Comparison of ENCODE assay signal across 24 cellular contexts in the genomic region with DNA sequence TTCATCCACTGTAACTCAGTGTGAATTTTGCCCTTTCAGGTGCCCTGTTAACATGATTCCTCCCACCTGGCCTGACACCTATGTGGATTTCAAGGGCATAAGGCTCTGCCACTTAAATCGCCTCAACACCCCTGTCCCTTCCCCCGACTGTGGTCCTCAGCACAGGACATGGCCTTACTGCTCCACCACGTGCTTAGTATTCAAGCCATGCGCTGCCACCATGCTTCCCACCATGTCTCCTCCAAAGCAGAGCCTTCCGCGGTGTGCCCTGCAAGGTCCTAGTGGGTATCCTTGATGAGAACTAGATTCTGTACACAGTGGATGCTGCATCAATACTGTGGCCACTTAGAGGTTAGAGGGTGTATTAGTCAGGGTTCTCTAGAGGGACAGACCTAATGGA. TPM values are rescaled to one million over a fixed set of nuclear protein-coding genes. Genes with fewer than 3 reads are reported as not detected.
DNase-seq lines count a peak whose midpoint lies in the region; ATAC-seq and TF ChIP-seq lines count a peak whose summit lies in the region.
"Had no signal": no experiment of that assay in that cellular context is flagged by ENCODE, and none has a peak within 500 bp of the region (broad histone marks: within the 10 kb centered on the region; RNA-seq: fewer than 3 reads in every experiment).

No MANE protein-coding gene starts in this region.

- no peaks in the 10 kb centered on the region for H3K4me1 ChIP-seq in heart right ventricle
- H3K4me1 ChIP-seq: A549; BE2C; BLaER1 treated with 17β-estradiol and CSF1 and Interleukin-3, amounts not matched to agents 10 nM and 100 nM; HAP-1 had no signal

- H3K4me3 Mint-ChIP-seq in neural crest cell: no peak overlapping the region
- H3K4me3 Mint-ChIP-seq in activated CD4-positive, alpha-beta T cell treated with anti-CD3 and anti-CD28 coated beads, Interleukin-2, amount 10 ng/mL, durations not matched to agents 7 days and 5 days: no peak overlapping the region
- H3K4me3 Mint-ChIP-seq: CD14-positive monocyte; CD4-positive, alpha-beta T cell; CD8-positive, alpha-beta memory T cell; HFFc6 had no signal

- peaks cover 0 to 5% (median 0%) of the 10 kb centered on the region in 7 donors for H3K27me3 ChIP-seq in heart right ventricle
- H3K27me3 ChIP-seq: BE2C; BLaER1 treated with 17β-estradiol and CSF1 and Interleukin-3, amounts not matched to agents 10 nM and 100 nM had no signal

- WGBS in heart right ventricle, 2 donors: 95 to 97% methylated on average over 6 of the region's 6 CpGs

- intact Hi-C loops in posterior vena cava (cut with DNase I) (no loop called here), heart right ventricle (cut with DNase I) (no loop called here)

- DNase-seq in NCI-H69 (lab: John Stamatoyannopoulos, UW) (peak; percentile 64), left kidney (ENCODE audit: low read depth, low spot score) (peak; percentile 76), neural crest cell (ENCODE audit: low read depth, low spot score) (no peak), posterior vena cava (ENCODE audit: low spot score) (peak; percentile 52), heart right ventricle (no peak)
- no peak for DNase-seq in activated CD4-positive, alpha-beta T cell treated with anti-CD3 and anti-CD28 coated beads, Interleukin-2, amount 10 ng/mL, durations not matched to agents 7 days and 5 days
- DNase-seq: 8988T; ACHN; AML-193; BE2C; CD4-positive, alpha-beta T cell; CD8-positive, alpha-beta memory T cell; DMS 273 treated with DMSO at 0.1 percent for 48 hours; DMS79; EL; GDM1; GOT3; HFFc6 had no signal

- H3K27ac ChIP-seq in heart right ventricle: no peak overlapping the region
- H3K27ac ChIP-seq: A549; BLaER1 treated with 17β-estradiol and CSF1 and Interleukin-3, amounts not matched to agents 10 nM and 100 nM had no signal

- ATAC-seq in GM18867 (IDR thresholded peaks at IDR 0.05; ENCODE audit: unreplicated experiment) (no peak), heart right ventricle (no peak)
- ATAC-seq: A549, GM12878 had no signal

- H3K9me3 ChIP-seq in heart right ventricle: no peaks in the 10 kb centered on the region
- H3K9me3 ChIP-seq: A549; BE2C; BLaER1 treated with 17β-estradiol and CSF1 and Interleukin-3, amounts not matched to agents 10 nM and 100 nM; HAP-1 had no signal

- TF ChIP-seq CTCF in neural crest cell (conservative IDR thresholded peaks at IDR 0.05): no peak
- TF ChIP-seq CTCF in heart right ventricle (IDR thresholded peaks at IDR 0.05): no peak

- H3K4me1 Mint-ChIP-seq in neural crest cell: no peaks in the 10 kb centered on the region
- H3K4me1 Mint-ChIP-seq in activated CD4-positive, alpha-beta T cell treated with anti-CD3 and anti-CD28 coated beads, Interleukin-2, amount 10 ng/mL, durations not matched to agents 7 days and 5 days: no peaks in the 10 kb centered on the region
- H3K4me1 Mint-ChIP-seq: CD14-positive monocyte; CD8-positive, alpha-beta memory T cell had no signal

- peak overlapping the region; percentile 35 for H3K27ac Mint-ChIP-seq in neural crest cell (ENCODE audit: unreplicated experiment)
- H3K27ac Mint-ChIP-seq in activated CD4-positive, alpha-beta T cell treated with anti-CD3 and anti-CD28 coated beads, Interleukin-2, amount 10 ng/mL, durations not matched to agents 7 days and 5 days: no peak overlapping the region
- H3K27ac Mint-ChIP-seq: CD14-positive monocyte; CD4-positive, alpha-beta T cell; HFFc6 had no signal

- no peaks in the 10 kb centered on the region for H3K36me3 Mint-ChIP-seq in neural crest cell (ENCODE audit: low read depth)
- no peaks in the 10 kb centered on the region for H3K36me3 Mint-ChIP-seq in activated CD4-positive, alpha-beta T cell treated with anti-CD3 and anti-CD28 coated beads, Interleukin-2, amount 10 ng/mL, durations not matched to agents 7 days and 5 days (ENCODE audit: low read depth)
- H3K36me3 Mint-ChIP-seq: CD14-positive monocyte; CD8-positive, alpha-beta memory T cell had no signal

- no peaks in the 10 kb centered on the region for H3K36me3 ChIP-seq in heart right ventricle
- H3K36me3 ChIP-seq: BE2C; BLaER1 treated with 17β-estradiol and CSF1 and Interleukin-3, amounts not matched to agents 10 nM and 100 nM; HAP-1 had no signal

- POLR2A ChIA-PET in activated CD4-positive, alpha-beta T cell treated with anti-CD3 and anti-CD28 coated beads, Interleukin-2, amount 10 ng/mL, durations not matched to agents 7 days and 5 days (lab: Charles Lee): no interaction called here

- CTCF ChIA-PET in activated CD4-positive, alpha-beta T cell treated with anti-CD3 and anti-CD28 coated beads, Interleukin-2, amount 10 ng/mL, durations not matched to agents 7 days and 5 days (lab: Charles Lee): no interaction called here

- no peaks in the 10 kb centered on the region for H3K9me3 Mint-ChIP-seq in neural crest cell
- no peaks in the 10 kb centered on the region for H3K9me3 Mint-ChIP-seq in activated CD4-positive, alpha-beta T cell treated with anti-CD3 and anti-CD28 coated beads, Interleukin-2, amount 10 ng/mL, durations not matched to agents 7 days and 5 days
- H3K9me3 Mint-ChIP-seq: CD4-positive, alpha-beta T cell; CD8-positive, alpha-beta memory T cell; HFFc6 had no signal

- H3K4me3 ChIP-seq in heart right ventricle: no peak overlapping the region
- H3K4me3 ChIP-seq: A549; BLaER1 treated with 17β-estradiol and CSF1 and Interleukin-3, amounts not matched to agents 10 nM and 100 nM; GM12878; HAP-1 had no signal

- no peaks in the 10 kb centered on the region for H3K27me3 Mint-ChIP-seq in neural crest cell (ENCODE audit: low read depth)
- H3K27me3 Mint-ChIP-seq in activated CD4-positive, alpha-beta T cell treated with anti-CD3 and anti-CD28 coated beads, Interleukin-2, amount 10 ng/mL, durations not matched to agents 7 days and 5 days: peaks cover 2% of the 10 kb centered on the region

RNA-seq across cellular contexts. Expression of a gene that starts 51.9 kb away (rescaled TPM):
- total RNA-seq in neural crest cell: 39.0 and 39.7 TPM in 2 replicates
- total RNA-seq in posterior vena cava: 10 to 100 TPM in 1 of 2 donors, 1 to 10 TPM in 1; 9.2 to 10.2 TPM
- 1 to 10 TPM; 6.1 to 9.2 (median 7.0) TPM for total RNA-seq in heart right ventricle
- 1 to 10 TPM; 6.3 to 7.1 TPM for polyA plus RNA-seq in heart right ventricle
- total RNA-seq in activated CD4-positive, alpha-beta T cell treated with anti-CD3 and anti-CD28 coated beads, Interleukin-2, amount 10 ng/mL, durations not matched to agents 7 days and 5 days: 10 to 100 TPM; 37.5 to 39.9 TPM

Comparison
In these comparisons a context has a peak if more than half of its experiments do, and no peak if none do; other contexts are left out.
1. DNase-seq: peak in NCI-H69 (single experiment), left kidney (single experiment) and posterior vena cava (single experiment); none in neural crest cell (single experiment), heart right ventricle (0 of 2) and activated CD4-positive, alpha-beta T cell treated with anti-CD3 and anti-CD28 coated beads, Interleukin-2, amount 10 ng/mL, durations not matched to agents 7 days and 5 days (single experiment).